ENCODE assay signal across 1 cellular context in the genomic region with DNA sequence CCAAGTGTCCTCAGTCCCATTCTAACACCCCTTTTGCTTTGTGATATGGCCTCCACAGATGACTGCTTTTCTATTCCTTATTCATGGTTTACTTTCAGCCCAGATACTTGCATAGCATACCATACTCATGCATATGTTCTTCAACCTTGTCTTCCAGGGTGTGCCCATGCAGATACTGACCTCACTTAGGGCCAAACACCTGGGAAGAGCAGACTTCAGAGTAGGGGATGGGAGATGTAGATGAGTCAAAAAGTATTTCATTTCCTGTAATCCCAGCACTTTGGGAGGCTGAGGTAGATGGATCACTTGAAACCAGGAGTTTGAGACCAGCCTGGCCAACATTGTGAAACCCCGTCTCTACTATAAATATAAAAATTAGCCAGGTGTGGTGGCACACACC.
TF ChIP-seq lines count a peak whose summit lies in the region.

No MANE protein-coding gene starts in this region.

TF ChIP-seq in HCT116, 20 proteins besides CTCF, POLR2A, EP300 and RAD21 (continued from another document):
- TF ChIP-seq, protein P1, sequence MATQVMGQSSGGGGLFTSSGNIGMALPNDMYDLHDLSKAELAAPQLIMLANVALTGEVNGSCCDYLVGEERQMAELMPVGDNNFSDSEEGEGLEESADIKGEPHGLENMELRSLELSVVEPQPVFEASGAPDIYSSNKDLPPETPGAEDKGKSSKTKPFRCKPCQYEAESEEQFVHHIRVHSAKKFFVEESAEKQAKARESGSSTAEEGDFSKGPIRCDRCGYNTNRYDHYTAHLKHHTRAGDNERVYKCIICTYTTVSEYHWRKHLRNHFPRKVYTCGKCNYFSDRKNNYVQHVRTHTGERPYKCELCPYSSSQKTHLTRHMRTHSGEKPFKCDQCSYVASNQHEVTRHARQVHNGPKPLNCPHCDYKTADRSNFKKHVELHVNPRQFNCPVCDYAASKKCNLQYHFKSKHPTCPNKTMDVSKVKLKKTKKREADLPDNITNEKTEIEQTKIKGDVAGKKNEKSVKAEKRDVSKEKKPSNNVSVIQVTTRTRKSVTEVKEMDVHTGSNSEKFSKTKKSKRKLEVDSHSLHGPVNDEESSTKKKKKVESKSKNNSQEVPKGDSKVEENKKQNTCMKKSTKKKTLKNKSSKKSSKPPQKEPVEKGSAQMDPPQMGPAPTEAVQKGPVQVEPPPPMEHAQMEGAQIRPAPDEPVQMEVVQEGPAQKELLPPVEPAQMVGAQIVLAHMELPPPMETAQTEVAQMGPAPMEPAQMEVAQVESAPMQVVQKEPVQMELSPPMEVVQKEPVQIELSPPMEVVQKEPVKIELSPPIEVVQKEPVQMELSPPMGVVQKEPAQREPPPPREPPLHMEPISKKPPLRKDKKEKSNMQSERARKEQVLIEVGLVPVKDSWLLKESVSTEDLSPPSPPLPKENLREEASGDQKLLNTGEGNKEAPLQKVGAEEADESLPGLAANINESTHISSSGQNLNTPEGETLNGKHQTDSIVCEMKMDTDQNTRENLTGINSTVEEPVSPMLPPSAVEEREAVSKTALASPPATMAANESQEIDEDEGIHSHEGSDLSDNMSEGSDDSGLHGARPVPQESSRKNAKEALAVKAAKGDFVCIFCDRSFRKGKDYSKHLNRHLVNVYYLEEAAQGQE (IDR thresholded peaks at IDR 0.05; ENCODE audit: low read depth): no peak
- TF ChIP-seq ZFX (IDR thresholded peaks at IDR 0.05) (no peak), EGR1 (IDR thresholded peaks at IDR 0.05; ENCODE audit: low read depth) (no peak), CEBPB (IDR thresholded peaks at IDR 0.05; ENCODE audit: low read depth) (no peak), EZH2 (IDR thresholded peaks at IDR 0.05) (no peak), SIN3A (IDR thresholded peaks at IDR 0.05; ENCODE audit: low read depth) (no peak), YY1 (IDR thresholded peaks at IDR 0.05; ENCODE audit: extremely low read depth, insufficient replicate concordance, low read depth, low read length) (no peak), CBX3 (IDR thresholded peaks at IDR 0.05; ENCODE audit: low read depth) (no peak), TCF7L2 (IDR thresholded peaks at IDR 0.05; ENCODE audit: borderline replicate concordance, extremely low read depth, insufficient read depth, insufficient read length) (no peak), ZNF274 (IDR thresholded peaks at IDR 0.05; ENCODE audit: low read depth, low read length) (no peak), POLR2AphosphoS5 (IDR thresholded peaks at IDR 0.05; ENCODE audit: low read depth, low read length) (no peak), SP1 (IDR thresholded peaks at IDR 0.05; ENCODE audit: low read depth) (no peak), FOSL1 (IDR thresholded peaks at IDR 0.05; ENCODE audit: low read depth) (no peak), JUND (IDR thresholded peaks at IDR 0.05) (no peak)
- TF ChIP-seq, protein P2, sequence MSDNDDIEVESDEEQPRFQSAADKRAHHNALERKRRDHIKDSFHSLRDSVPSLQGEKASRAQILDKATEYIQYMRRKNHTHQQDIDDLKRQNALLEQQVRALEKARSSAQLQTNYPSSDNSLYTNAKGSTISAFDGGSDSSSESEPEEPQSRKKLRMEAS (IDR thresholded peaks at IDR 0.05): no peak
- TF ChIP-seq, protein P3, sequence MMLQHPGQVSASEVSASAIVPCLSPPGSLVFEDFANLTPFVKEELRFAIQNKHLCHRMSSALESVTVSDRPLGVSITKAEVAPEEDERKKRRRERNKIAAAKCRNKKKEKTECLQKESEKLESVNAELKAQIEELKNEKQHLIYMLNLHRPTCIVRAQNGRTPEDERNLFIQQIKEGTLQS (IDR thresholded peaks at IDR 0.05): no peak
